ENCODE assay signal across 24 cellular contexts in the genomic region with DNA sequence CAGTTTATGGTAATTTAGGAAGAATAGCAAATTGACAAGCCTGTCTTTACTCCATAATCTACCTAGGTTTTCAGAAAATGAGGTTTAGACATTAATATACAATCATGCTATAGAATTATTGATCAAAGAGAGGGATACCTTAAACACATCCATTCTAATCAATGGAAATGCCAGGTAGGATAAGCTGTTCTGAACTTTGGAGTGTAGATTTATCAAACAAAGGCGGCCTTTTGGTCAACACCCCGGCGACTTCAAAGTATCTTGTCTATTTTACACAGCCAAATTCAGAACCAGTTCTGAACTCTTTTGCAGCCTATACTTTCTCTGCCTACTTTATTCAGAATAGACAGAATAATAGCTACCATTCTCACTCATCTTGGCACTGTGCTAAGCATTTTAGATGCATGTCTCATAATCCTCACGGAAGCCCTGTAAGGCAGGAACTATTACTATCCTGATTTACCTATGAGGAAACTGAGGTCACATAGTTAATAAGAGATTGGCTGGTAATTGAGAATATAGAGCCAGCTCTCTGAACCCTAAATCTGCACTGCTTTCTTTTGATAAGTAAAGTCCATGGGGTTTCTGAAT.
A peak's percentile ranks its signal among the peaks of the same experiment; 100 is the strongest.
DNase-seq lines count a peak whose midpoint lies in the region; ATAC-seq, FAIRE-seq and TF ChIP-seq lines count a peak whose summit lies in the region.
"Had no signal": no experiment of that assay in that cellular context is flagged by ENCODE, and none has a peak within 500 bp of the region (broad histone marks: within the 10 kb centered on the region; RNA-seq: fewer than 3 reads in every experiment).

No MANE protein-coding gene starts in this region.

- H2AFZ ChIP-seq in GM23338 (0 out of 2 replicates have a peak overlapping the region, but pooled peaks have one; percentile 16), Karpas-422 (ENCODE audit: low read length) (no peak overlapping the region)

- no peak overlapping the region for H3K27ac ChIP-seq in GM23338 (ENCODE audit: low read depth)
- H3K27ac ChIP-seq in liver (ENCODE audit: low read depth in 1 of 2, low read length in 2 of 2) = no peak overlapping the region
- no peak overlapping the region for H3K27ac ChIP-seq in Karpas-422 (ENCODE audit: low read length)
- H3K27ac ChIP-seq: A549; BLaER1 treated with 17β-estradiol and CSF1 and Interleukin-3, amounts not matched to agents 10 nM and 100 nM had no signal

- H3K9ac ChIP-seq in liver (ENCODE audit: low read depth in 1 of 2, low read length in 2 of 2) (no peak overlapping the region), Karpas-422 (ENCODE audit: low read length) (no peak overlapping the region)
- H3K9ac ChIP-seq: BLaER1 treated with 17β-estradiol and CSF1 and Interleukin-3, amounts not matched to agents 10 nM and 100 nM had no signal

- H3K79me2 ChIP-seq in GM23338 (replicated peaks; ENCODE audit: insufficient read depth) (no peaks in the 10 kb centered on the region), Karpas-422 (ENCODE audit: low read length) (no peaks in the 10 kb centered on the region)

- H3K4me3 ChIP-seq in GM23338 (no peak overlapping the region), epithelial cell of esophagus (ENCODE audit: low read length) (no peak overlapping the region), liver (ENCODE audit: low read depth in 1 of 3, low read length in 3 of 3) (no peak overlapping the region), Karpas-422 (ENCODE audit: low read length) (no peak overlapping the region)
- H3K4me3 ChIP-seq: A549; BLaER1 treated with 17β-estradiol and CSF1 and Interleukin-3, amounts not matched to agents 10 nM and 100 nM had no signal

- intact Hi-C loops in left colon (cut with DNase I, micrococcal nuclease) = no loop called here

- no peak for ATAC-seq in GM23338
- ATAC-seq in left colon = peak; percentile 20
- ATAC-seq: A549 had no signal

- WGBS in liver = 32% methylated on average over 4 of the region's 4 CpGs

- H3K36me3 ChIP-seq in GM23338 (ENCODE audit: insufficient read depth) (no peaks in the 10 kb centered on the region), liver (ENCODE audit: control insufficient read depth in 4 of 4, insufficient read depth in 3 of 4, low read depth in 1 of 4, low read length in 3 of 4) (no peaks in the 10 kb centered on the region), Karpas-422 (ENCODE audit: insufficient read depth, low read length) (no peaks in the 10 kb centered on the region)
- H3K36me3 ChIP-seq: BE2C; BLaER1 treated with 17β-estradiol and CSF1 and Interleukin-3, amounts not matched to agents 10 nM and 100 nM had no signal

- TF ChIP-seq RAD21 in liver (IDR thresholded peaks at IDR 0.05) = peak in 1 of 2 donors; percentile 20

- no peaks in the 10 kb centered on the region for H3K9me2 ChIP-seq in GM23338 (ENCODE audit: insufficient read depth)
- no peaks in the 10 kb centered on the region for H3K9me2 ChIP-seq in Karpas-422 (replicated peaks; ENCODE audit: insufficient read depth, low read length)

- H3K4me1 ChIP-seq in GM23338 (ENCODE audit: insufficient read depth) = no peaks in the 10 kb centered on the region
- peaks cover 3 to 19% (median 10%) of the 10 kb centered on the region in 4 donors for H3K4me1 ChIP-seq in liver (ENCODE audit: control insufficient read depth in 4 of 4, insufficient read depth in 4 of 4, low read length in 3 of 4)
- no peaks in the 10 kb centered on the region for H3K4me1 ChIP-seq in Karpas-422 (ENCODE audit: low read length)
- H3K4me1 ChIP-seq: A549; BE2C; BLaER1 treated with 17β-estradiol and CSF1 and Interleukin-3, amounts not matched to agents 10 nM and 100 nM had no signal

- TF ChIP-seq CTCF in GM23338 (conservative IDR thresholded peaks at IDR 0.05; ENCODE audit: low read depth in 2 of 2) (no peak), epithelial cell of esophagus (IDR thresholded peaks at IDR 0.05; ENCODE audit: insufficient read depth, low read depth, low read length, missing control alignments) (no peak), liver (IDR thresholded peaks at IDR 0.05; ENCODE audit: low read depth, low read length, missing input control) (no peak), D721Med (IDR thresholded peaks at IDR 0.05; ENCODE audit: insufficient read depth, missing control alignments) (no peak)

- H3K9me3 Mint-ChIP-seq in GM23338 = no peaks in the 10 kb centered on the region
- H3K9me3 Mint-ChIP-seq: CD14-positive monocyte; CD4-positive, alpha-beta T cell had no signal

- no peaks in the 10 kb centered on the region for H3K36me3 Mint-ChIP-seq in GM23338 (ENCODE audit: low read depth)
- H3K36me3 Mint-ChIP-seq: CD14-positive monocyte had no signal

- peaks cover 10% of the 10 kb centered on the region for H3K4me1 Mint-ChIP-seq in GM23338
- H3K4me1 Mint-ChIP-seq: CD14-positive monocyte had no signal

- H3K27ac Mint-ChIP-seq in GM23338 = no peak overlapping the region
- H3K27ac Mint-ChIP-seq: CD14-positive monocyte; CD4-positive, alpha-beta T cell had no signal

- H3K4me3 Mint-ChIP-seq in GM23338 = no peak overlapping the region
- H3K4me3 Mint-ChIP-seq: CD14-positive monocyte; CD4-positive, alpha-beta T cell had no signal

- no peaks in the 10 kb centered on the region for H3F3A ChIP-seq in GM23338 (replicated peaks; ENCODE audit: low read depth)

- no peak for DNase-seq in GM23338 (ENCODE audit: low spot score)
- peak; percentile 26 for DNase-seq in epithelial cell of esophagus (ENCODE audit: low read depth)
- DNase-seq in left colon = no peak
- no peak for DNase-seq in stimulated activated CD4-positive, alpha-beta T cell treated with anti-CD3 and anti-CD28 coated beads, Interleukin-2, amount 100 ng/mL, for 24 hours
- DNase-seq in D721Med (ENCODE audit: insufficient read length, low spot score) = no peak
- DNase-seq in Karpas-422 = no peak
- DNase-seq: 8988T; ACHN; AML-193; BE2C; Calu3; CD4-positive, alpha-beta T cell; COR-L47; DMS153; DND-41; H7; HCEC 1CT had no signal

- H3K9me3 ChIP-seq in liver (ENCODE audit: control insufficient read depth in 4 of 4, low read length in 3 of 4) (no peaks in the 10 kb centered on the region), Karpas-422 (ENCODE audit: low read length) (no peaks in the 10 kb centered on the region)
- H3K9me3 ChIP-seq: A549; BE2C; BLaER1 treated with 17β-estradiol and CSF1 and Interleukin-3, amounts not matched to agents 10 nM and 100 nM had no signal

- H3K4me2 ChIP-seq in GM23338 = no peak overlapping the region
- H3K4me2 ChIP-seq in Karpas-422 (ENCODE audit: low read depth, low read length, poor library complexity, severe bottlenecking) = no peak overlapping the region
- H3K4me2 ChIP-seq: A549; BLaER1 treated with 17β-estradiol and CSF1 and Interleukin-3, amounts not matched to agents 10 nM and 100 nM had no signal

- no peaks in the 10 kb centered on the region for H3K27me3 Mint-ChIP-seq in GM23338 (ENCODE audit: insufficient read depth, low read depth, poor library complexity)
- H3K27me3 Mint-ChIP-seq: CD4-positive, alpha-beta T cell had no signal

- H4K20me1 ChIP-seq in GM23338 (replicated peaks; ENCODE audit: insufficient read depth) (no peaks in the 10 kb centered on the region), Karpas-422 (ENCODE audit: insufficient read depth, low read depth, low read length) (no peaks in the 10 kb centered on the region)
- H4K20me1 ChIP-seq: BLaER1 treated with 17β-estradiol and CSF1 and Interleukin-3, amounts not matched to agents 10 nM and 100 nM had no signal

- no peak for FAIRE-seq in D721Med (lab: Jason Lieb, UNC)
- FAIRE-seq: A549, G401.6, GM12892, H1 had no signal

- no peaks in the 10 kb centered on the region for H3K27me3 ChIP-seq in GM23338 (ENCODE audit: insufficient read depth)
- H3K27me3 ChIP-seq in liver (ENCODE audit: control insufficient read depth in 4 of 4, insufficient read depth in 4 of 4, low read length in 3 of 4) = no peaks in the 10 kb centered on the region
- H3K27me3 ChIP-seq in Karpas-422 (ENCODE audit: low read length) = no peaks in the 10 kb centered on the region
- H3K27me3 ChIP-seq: BE2C; BLaER1 treated with 17β-estradiol and CSF1 and Interleukin-3, amounts not matched to agents 10 nM and 100 nM had no signal

TF ChIP-seq in GM23338, 12 proteins besides CTCF, POLR2A, EP300 and RAD21:
- TF ChIP-seq ZNF114 (CRISPR knock-in tag; IDR thresholded peaks at IDR 0.05) (no peak), ZNF331 (CRISPR knock-in tag; IDR thresholded peaks at IDR 0.05; ENCODE audit: low read depth) (no peak)

TF ChIP-seq in liver, 16 proteins besides CTCF, POLR2A, EP300 and RAD21 (continues in another document):
- TF ChIP-seq, protein P1, sequence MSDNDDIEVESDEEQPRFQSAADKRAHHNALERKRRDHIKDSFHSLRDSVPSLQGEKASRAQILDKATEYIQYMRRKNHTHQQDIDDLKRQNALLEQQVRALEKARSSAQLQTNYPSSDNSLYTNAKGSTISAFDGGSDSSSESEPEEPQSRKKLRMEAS (IDR thresholded peaks at IDR 0.05) = no peak
- TF ChIP-seq HNF4A (conservative IDR thresholded peaks at IDR 0.05) (peak; percentile 92 to 94), FOXA1 (IDR thresholded peaks at IDR 0.05) (peak; percentile 47), SP1 (IDR thresholded peaks at IDR 0.05) (peak; percentile 48), FOXA2 (IDR thresholded peaks at IDR 0.05) (peak; percentile 70), EGR1 (IDR thresholded peaks at IDR 0.05; ENCODE audit: low read depth in 2 of 2) (no peak), RXRA (IDR thresholded peaks at IDR 0.05) (peak; percentile 36 to 45), TAF1 (conservative IDR thresholded peaks at IDR 0.05) (no peak), YY1 (IDR thresholded peaks at IDR 0.05) (peak; percentile 69), JUND (IDR thresholded peaks at IDR 0.05) (peak; percentile 43 to 65)
- TF ChIP-seq, protein P2, sequence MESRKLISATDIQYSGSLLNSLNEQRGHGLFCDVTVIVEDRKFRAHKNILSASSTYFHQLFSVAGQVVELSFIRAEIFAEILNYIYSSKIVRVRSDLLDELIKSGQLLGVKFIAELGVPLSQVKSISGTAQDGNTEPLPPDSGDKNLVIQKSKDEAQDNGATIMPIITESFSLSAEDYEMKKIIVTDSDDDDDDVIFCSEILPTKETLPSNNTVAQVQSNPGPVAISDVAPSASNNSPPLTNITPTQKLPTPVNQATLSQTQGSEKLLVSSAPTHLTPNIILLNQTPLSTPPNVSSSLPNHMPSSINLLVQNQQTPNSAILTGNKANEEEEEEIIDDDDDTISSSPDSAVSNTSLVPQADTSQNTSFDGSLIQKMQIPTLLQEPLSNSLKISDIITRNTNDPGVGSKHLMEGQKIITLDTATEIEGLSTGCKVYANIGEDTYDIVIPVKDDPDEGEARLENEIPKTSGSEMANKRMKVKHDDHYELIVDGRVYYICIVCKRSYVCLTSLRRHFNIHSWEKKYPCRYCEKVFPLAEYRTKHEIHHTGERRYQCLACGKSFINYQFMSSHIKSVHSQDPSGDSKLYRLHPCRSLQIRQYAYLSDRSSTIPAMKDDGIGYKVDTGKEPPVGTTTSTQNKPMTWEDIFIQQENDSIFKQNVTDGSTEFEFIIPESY (IDR thresholded peaks at IDR 0.05) = no peak
